29 cellular contexts compared by ENCODE assay signal in genomic region chr5:78654386-78654785, GRCh38.
"Had no signal": no experiment of that assay in that cellular context is flagged by ENCODE, and none has a peak within 500 bp of the region (broad histone marks: within the 10 kb centered on the region; RNA-seq: fewer than 3 reads in every experiment).

No MANE protein-coding gene starts in this region.

- H3K9me3 Mint-ChIP-seq: activated CD4-positive, alpha-beta memory T cell treated with anti-CD3 and anti-CD28 coated beads, Interleukin-2, amount 10 ng/mL, durations not matched to agents 7 days and 5 days; activated CD4-positive, alpha-beta T cell treated with anti-CD3 and anti-CD28 coated beads, Interleukin-2, amount 10 ng/mL, durations not matched to agents 24 days and 14 days; activated naive CD4-positive, alpha-beta T cell treated with anti-CD3 and anti-CD28 coated beads, Interleukin-2, amount 10 ng/mL, durations not matched to agents 7 days and 5 days; activated naive CD4-positive, alpha-beta T cell treated with anti-CD3 and anti-CD28 coated beads, Interleukin-2, amount 50 U/mL, for 72 hours; activated naive CD8-positive, alpha-beta T cell treated with anti-CD3 and anti-CD28 coated beads, Interleukin-2, amount 10 ng/mL, durations not matched to agents 7 days and 5 days; activated T-cell treated with anti-CD3 and anti-CD28 coated beads, Interleukin-2, amount 50 U/mL, for 4 hours; activated T-helper 1 cell treated with anti-CD3 and anti-CD28 coated beads, Interleukin-12 subunit alpha, Interleukin-12 subunit beta, Interleukin-2, Interleukin-4 antibody, amounts not matched to agents 30 ng/mL and 10 ng/mL and 1 ng/mL, durations not matched to agents 14 hours and 24 hours and 36 hours; activated T-helper 2 cell treated with anti-CD3 and anti-CD28 coated beads, Interferon-gamma antibody, Interleukin-2, Interleukin-4, amounts not matched to agents 10 μg/mL and 5 μg/mL and 100 μg/mL, durations not matched to agents 14 hours and 24 hours and 36 hours had no signal

- H3K27me3 ChIP-seq: ascending aorta, breast epithelium, cardiac muscle cell, colonic mucosa, gastroesophageal sphincter had no signal

- H3K36me3 ChIP-seq: ascending aorta, breast epithelium, cardiac muscle cell, colonic mucosa, esophagus squamous epithelium, gastroesophageal sphincter, heart right ventricle had no signal

- H3K27ac Mint-ChIP-seq: activated CD4-positive, alpha-beta memory T cell treated with anti-CD3 and anti-CD28 coated beads, Interleukin-2, amount 10 ng/mL, durations not matched to agents 7 days and 5 days; activated CD4-positive, alpha-beta T cell treated with anti-CD3 and anti-CD28 coated beads for 36 hours; activated CD4-positive, alpha-beta T cell treated with anti-CD3 and anti-CD28 coated beads, Interleukin-2, amount 10 ng/mL, durations not matched to agents 24 days and 14 days; activated naive CD4-positive, alpha-beta T cell treated with anti-CD3 and anti-CD28 coated beads, Interleukin-2, amount 10 ng/mL, durations not matched to agents 7 days and 5 days; activated naive CD4-positive, alpha-beta T cell treated with anti-CD3 and anti-CD28 coated beads, Interleukin-2, amount 50 U/mL, for 72 hours; activated naive CD8-positive, alpha-beta T cell treated with anti-CD3 and anti-CD28 coated beads, Interleukin-2, amount 10 ng/mL, durations not matched to agents 7 days and 5 days; activated T-helper 1 cell treated with anti-CD3 and anti-CD28 coated beads, Interleukin-12 subunit alpha, Interleukin-12 subunit beta, Interleukin-2, Interleukin-4 antibody, amounts not matched to agents 30 ng/mL and 10 ng/mL and 1 ng/mL, durations not matched to agents 14 hours and 24 hours and 36 hours; activated T-helper 2 cell treated with anti-CD3 and anti-CD28 coated beads, Interferon-gamma antibody, Interleukin-2, Interleukin-4, amounts not matched to agents 10 μg/mL and 5 μg/mL and 100 μg/mL, durations not matched to agents 14 hours and 24 hours and 36 hours had no signal

- H3K4me3 Mint-ChIP-seq: activated CD4-positive, alpha-beta memory T cell treated with anti-CD3 and anti-CD28 coated beads, Interleukin-2, amount 10 ng/mL, durations not matched to agents 7 days and 5 days; activated CD4-positive, alpha-beta T cell treated with anti-CD3 and anti-CD28 coated beads for 36 hours; activated CD4-positive, alpha-beta T cell treated with anti-CD3 and anti-CD28 coated beads, Interleukin-2, amount 10 ng/mL, durations not matched to agents 24 days and 14 days; activated naive CD4-positive, alpha-beta T cell treated with anti-CD3 and anti-CD28 coated beads, Interleukin-2, amount 10 ng/mL, durations not matched to agents 7 days and 5 days; activated naive CD8-positive, alpha-beta T cell treated with anti-CD3 and anti-CD28 coated beads, Interleukin-2, amount 10 ng/mL, durations not matched to agents 7 days and 5 days; activated T-cell treated with anti-CD3 and anti-CD28 coated beads, Interleukin-2, amount 50 U/mL, for 4 hours; activated T-helper 1 cell treated with anti-CD3 and anti-CD28 coated beads, Interleukin-12 subunit alpha, Interleukin-12 subunit beta, Interleukin-2, Interleukin-4 antibody, amounts not matched to agents 30 ng/mL and 10 ng/mL and 1 ng/mL, durations not matched to agents 14 hours and 24 hours and 36 hours had no signal

- H3K4me1 ChIP-seq: breast epithelium had no signal

- ATAC-seq: activated CD4-positive, alpha-beta T cell treated with anti-CD3 and anti-CD28 coated beads for 36 hours; activated naive CD4-positive, alpha-beta T cell treated with anti-CD3 and anti-CD28 coated beads, Interleukin-2, amount 50 U/mL, for 72 hours; activated T-cell treated with anti-CD3 and anti-CD28 coated beads, Interleukin-2, amount 50 U/mL, for 4 hours; gastroesophageal sphincter; heart right ventricle had no signal

- H3K36me3 Mint-ChIP-seq: activated naive CD4-positive, alpha-beta T cell treated with anti-CD3 and anti-CD28 coated beads, Interleukin-2, amount 10 ng/mL, durations not matched to agents 7 days and 5 days; activated naive CD8-positive, alpha-beta T cell treated with anti-CD3 and anti-CD28 coated beads, Interleukin-2, amount 10 ng/mL, durations not matched to agents 7 days and 5 days; brain had no signal

- H3K27ac ChIP-seq: breast epithelium, cardiac muscle cell, epithelial cell of prostate, esophagus squamous epithelium, gastroesophageal sphincter, heart right ventricle had no signal

- H3K9me3 ChIP-seq: ascending aorta, breast epithelium, colonic mucosa, esophagus squamous epithelium, gastroesophageal sphincter, heart right ventricle had no signal

- FAIRE-seq: endometrium had no signal

- DNase-seq: activated CD4-positive, alpha-beta memory T cell treated with anti-CD3 and anti-CD28 coated beads, Interleukin-2, amount 10 ng/mL, durations not matched to agents 7 days and 5 days; activated CD4-positive, alpha-beta T cell treated with anti-CD3 and anti-CD28 coated beads for 36 hours; activated CD4-positive, alpha-beta T cell treated with anti-CD3 and anti-CD28 coated beads, Interleukin-2, amount 10 ng/mL, durations not matched to agents 24 days and 14 days; activated CD4-positive, CD25-positive, alpha-beta regulatory T cell; activated CD4-positive, CD25-positive, alpha-beta regulatory T cell treated with anti-CD3 and anti-CD28 coated beads, Interleukin-2, amount 50 U/mL, for 72 hours; activated CD8-positive, alpha-beta memory T cell treated with anti-CD3 and anti-CD28 coated beads, Interleukin-2, amount 50 U/mL, for 48 hours; activated gamma-delta T cell; activated naive CD4-positive, alpha-beta T cell; activated naive CD4-positive, alpha-beta T cell treated with anti-CD3 and anti-CD28 coated beads, Interleukin-2, amount 10 ng/mL, durations not matched to agents 7 days and 5 days; activated naive CD8-positive, alpha-beta T cell treated with anti-CD3 and anti-CD28 coated beads, Interleukin-2, amount 10 ng/mL, durations not matched to agents 7 days and 5 days; activated T-cell treated with anti-CD3 and anti-CD28 coated beads, Interleukin-2, amount 50 U/mL, for 4 hours; central memory CD4-positive, alpha-beta T cell; cerebellar nuclear complex; colonic mucosa; effector CD8-positive, alpha-beta T cell; esophagus squamous epithelium; foreskin melanocyte; heart right ventricle; T-helper 2 cell had no signal

- H3K4me3 ChIP-seq: ascending aorta, breast epithelium, cardiac muscle cell, colonic mucosa, esophagus squamous epithelium, gastroesophageal sphincter, heart right ventricle had no signal

- H3K4me1 Mint-ChIP-seq: activated CD4-positive, alpha-beta T cell treated with anti-CD3 and anti-CD28 coated beads, Interleukin-2, amount 10 ng/mL, durations not matched to agents 24 days and 14 days; activated naive CD8-positive, alpha-beta T cell treated with anti-CD3 and anti-CD28 coated beads, Interleukin-2, amount 10 ng/mL, durations not matched to agents 7 days and 5 days had no signal
